In genomic region chr12:25806271-25806670, GRCh38 we compare ENCODE assay signal across 18 cellular contexts.
DNase-seq lines count a peak whose midpoint lies in the region; ATAC-seq and TF ChIP-seq lines count a peak whose summit lies in the region.
"Had no signal": no experiment of that assay in that cellular context is flagged by ENCODE, and none has a peak within 500 bp of the region (broad histone marks: within the 10 kb centered on the region; RNA-seq: fewer than 3 reads in every experiment).

No MANE protein-coding gene starts in this region.

- H3K79me2 ChIP-seq in ACC112 (ENCODE audit: control insufficient read depth, insufficient read depth, low read length, unreplicated experiment) = no peaks in the 10 kb centered on the region

- TF ChIP-seq CTCF in Panc1 (IDR thresholded peaks at IDR 0.05) = 0 out of 2 replicates have a peak, but pooled peaks have one; percentile 8
- no peak for TF ChIP-seq CTCF in epithelial cell of esophagus (IDR thresholded peaks at IDR 0.05; ENCODE audit: insufficient read depth, low read depth, low read length, missing control alignments)

- H2AFZ ChIP-seq in ACC112 (ENCODE audit: low read length, unreplicated experiment) = peak overlapping the region; percentile 83

- no peak overlapping the region for H3K4me3 ChIP-seq in ACC112 (ENCODE audit: low read depth, low read length)
- no peak overlapping the region for H3K4me3 ChIP-seq in Panc1 (ENCODE audit: low read depth in 2 of 2, low read length in 2 of 2)
- no peak overlapping the region for H3K4me3 ChIP-seq in epithelial cell of esophagus (ENCODE audit: low read length)
- H3K4me3 ChIP-seq: body of pancreas, lower lobe of right lung, suprapubic skin had no signal

- H3K27ac ChIP-seq in ACC112 (ENCODE audit: low read depth, low read length) (no peak overlapping the region), Panc1 (ENCODE audit: low read length) (no peak overlapping the region)
- H3K27ac ChIP-seq: body of pancreas, lower lobe of right lung, suprapubic skin had no signal

- intact Hi-C loops in Panc1 (cut with micrococcal nuclease; ENCODE audit: unreplicated experiment) = no loop called here

- H3K36me3 ChIP-seq in ACC112 (ENCODE audit: insufficient read depth, low read length) (no peaks in the 10 kb centered on the region), Panc1 (ENCODE audit: control insufficient read depth, insufficient read depth, low read length) (no peaks in the 10 kb centered on the region)
- H3K36me3 ChIP-seq: lower lobe of right lung, suprapubic skin had no signal

- CTCF ChIA-PET in Panc1 (lab: Charles Lee) = no interaction called here

- in situ Hi-C loops in Panc1 (cut with HindIII; ENCODE audit: low pct_unique_long_range_greater_than_20kb, low sequenced_read_pairs) = no loop called here

- POLR2A ChIA-PET in Panc1 (lab: Charles Lee) = no interaction called here

- DNase-seq in EH (ENCODE audit: low read depth) (peak; percentile 57), Panc1 (ENCODE audit: low read depth, low spot score) (no peak), epithelial cell of esophagus (ENCODE audit: low read depth) (peak; percentile 18)
- DNase-seq in effector CD8-positive, alpha-beta T cell (lab: John Stamatoyannopoulos, UW) = no peak
- DNase-seq in activated effector memory CD4-positive, alpha-beta T cell treated with anti-CD3 and anti-CD28 coated beads, Interleukin-2, amount 50 U/mL, for 16 hours = no peak
- DNase-seq: activated T-cell treated with anti-CD3 and anti-CD28 coated beads for 4 hours; body of pancreas; CD4-positive, CD25-positive, alpha-beta regulatory T cell; GF-D8; lower lobe of right lung; NCI-H1417 treated with DMSO at 0.1 percent for 48 hours; NCI-H510A had no signal

- BruUV-seq in Panc1 (replicated peaks; lab: Mats Ljungman, UMichigan) = no TSS peak

- ATAC-seq in Panc1 (no peak), HG02610 (IDR thresholded peaks at IDR 0.05; ENCODE audit: unreplicated experiment) (no peak), HG03378 (IDR thresholded peaks at IDR 0.05; ENCODE audit: unreplicated experiment) (no peak)
- ATAC-seq: body of pancreas, lower lobe of right lung, Right ventricle myocardium inferior, sciatic nerve had no signal

- H3K27me3 ChIP-seq in ACC112 (ENCODE audit: insufficient read depth, low read length) = no peaks in the 10 kb centered on the region
- H3K27me3 ChIP-seq in Panc1 (ENCODE audit: control insufficient read depth, insufficient read depth, low read length) = no peaks in the 10 kb centered on the region
- H3K27me3 ChIP-seq: body of pancreas, suprapubic skin had no signal

- H3K4me1 ChIP-seq in ACC112 (ENCODE audit: control insufficient read depth, insufficient read depth, low read length, unreplicated experiment) = peaks cover 14% of the 10 kb centered on the region
- H3K4me1 ChIP-seq in Panc1 (ENCODE audit: control insufficient read depth, insufficient read depth, low read length) = no peaks in the 10 kb centered on the region
- H3K4me1 ChIP-seq: body of pancreas, lower lobe of right lung had no signal

- H3K9me3 ChIP-seq in Panc1 (ENCODE audit: control insufficient read depth, insufficient read depth, low read depth, low read length) = no peaks in the 10 kb centered on the region
- H3K9me3 ChIP-seq: body of pancreas, lower lobe of right lung, suprapubic skin had no signal

Comparison
In these comparisons a context has a peak if more than half of its experiments do, and no peak if none do; other contexts are left out.
1. DNase-seq: peak in EH (single experiment) and epithelial cell of esophagus (single experiment); none in Panc1 (single experiment), effector CD8-positive, alpha-beta T cell (single experiment) and activated effector memory CD4-positive, alpha-beta T cell treated with anti-CD3 and anti-CD28 coated beads, Interleukin-2, amount 50 U/mL, for 16 hours (single experiment).